ENCODE assay signal across 7 cellular contexts in genomic region chr1:148263906-148264255, GRCh38.
DNase-seq lines count a peak whose midpoint lies in the region; ATAC-seq and TF ChIP-seq lines count a peak whose summit lies in the region.

No MANE protein-coding gene starts in this region.

- H2AFZ ChIP-seq in GM23248, result peak overlapping the region; percentile 83

- TF ChIP-seq CTCF in esophagus muscularis mucosa (IDR thresholded peaks at IDR 0.05), result no peak
- TF ChIP-seq CTCF in psoas muscle (IDR thresholded peaks at IDR 0.05), result no peak

- H3K27ac ChIP-seq in GM23248, result no peak overlapping the region
- peak overlapping the region in 1 of 4 donors; percentile 64 for H3K27ac ChIP-seq in esophagus muscularis mucosa (replicated peaks in 1 of 4)
- no peak overlapping the region for H3K27ac ChIP-seq in psoas muscle

- H3K4me3 ChIP-seq in GM23248, result peak overlapping the region; percentile 76
- peak overlapping the region; percentile 54 to 69 (median 55) for H3K4me3 ChIP-seq in esophagus muscularis mucosa
- H3K4me3 ChIP-seq in psoas muscle, result peak overlapping the region; percentile 59

- H3K9ac ChIP-seq in GM23248, result peak overlapping the region; percentile 59

- DNase-seq in GM23248, result no peak
- DNase-seq in RPMI8226, result peak; percentile 30
- DNase-seq in esophagus muscularis mucosa (ENCODE audit: extremely low spot score), result no peak
- no peak for DNase-seq in psoas muscle
- no peak for DNase-seq in islet precursor cell
- no peak for DNase-seq in G401 (ENCODE audit: low spot score)
- DNase-seq in NAMALWA (ENCODE audit: low spot score), result no peak

- no peaks in the 10 kb centered on the region for H4K20me1 ChIP-seq in GM23248 (ENCODE audit: insufficient read depth)

- WGBS in GM23248 (ENCODE audit: low coverage in 1 of 2, low lambda C conversion rate in 2 of 2, missing lambda C conversion rate in 2 of 2), 2 experiments, result 11 to 14% methylated on average over 17 of the region's 17 CpGs
- WGBS in esophagus muscularis mucosa, result 5% methylated on average over 11 of the region's 17 CpGs
- WGBS in psoas muscle, 3 donors, result 9 to 12% (median 11%) methylated on average over 17 of the region's 17 CpGs

- H3K9me3 ChIP-seq in GM23248 (ENCODE audit: low read depth), result no peaks in the 10 kb centered on the region
- no peaks in the 10 kb centered on the region for H3K9me3 ChIP-seq in esophagus muscularis mucosa
- no peaks in the 10 kb centered on the region for H3K9me3 ChIP-seq in psoas muscle

- no peak for TF ChIP-seq EP300 in esophagus muscularis mucosa (IDR thresholded peaks at IDR 0.05)

- no peak for TF ChIP-seq POLR2A in esophagus muscularis mucosa (IDR thresholded peaks at IDR 0.05; ENCODE audit: low read depth)

- 0 out of 2 replicates have a peak, but pooled peaks cover 10% of the 10 kb centered on the region for H3F3A ChIP-seq in GM23248 (ENCODE audit: insufficient read depth)

- intact Hi-C loops in esophagus muscularis mucosa (cut with DNase I), result no loop called here
- intact Hi-C loops in psoas muscle (cut with DNase I), result no loop called here

- no peaks in the 10 kb centered on the region for H3K79me2 ChIP-seq in GM23248 (ENCODE audit: insufficient read depth)

- peaks cover 15% of the 10 kb centered on the region for H3K27me3 ChIP-seq in GM23248 (replicated peaks; ENCODE audit: insufficient read depth)
- H3K27me3 ChIP-seq in esophagus muscularis mucosa, result peaks cover 0 to 24% (median 4%) of the 10 kb centered on the region in 4 donors
- H3K27me3 ChIP-seq in psoas muscle (ENCODE audit: insufficient read depth in 3 of 3, low read length in 2 of 3), result peaks cover 3 to 31% (median 4%) of the 10 kb centered on the region in 3 donors

- no peak for ATAC-seq in psoas muscle

- peak overlapping the region; percentile 86 for H3K4me2 ChIP-seq in GM23248 (ENCODE audit: unreplicated experiment)

- H3K36me3 ChIP-seq in GM23248 (ENCODE audit: low read depth), result no peaks in the 10 kb centered on the region
- H3K36me3 ChIP-seq in esophagus muscularis mucosa, result no peaks in the 10 kb centered on the region
- no peaks in the 10 kb centered on the region for H3K36me3 ChIP-seq in psoas muscle (ENCODE audit: insufficient read depth in 1 of 2, low read depth in 1 of 2)

- H3K9me2 ChIP-seq in GM23248 (ENCODE audit: insufficient read depth), result no peaks in the 10 kb centered on the region

- in situ Hi-C loops in GM23248 (cut with MboI) (no loop called here), G401 (cut with HindIII; ENCODE audit: low sequenced_read_pairs) (no loop called here)

- H3K4me1 ChIP-seq in GM23248 (ENCODE audit: insufficient read depth) (peaks cover 7% of the 10 kb centered on the region; the same call in 1 of the 2 replicates), esophagus muscularis mucosa (peaks cover 0 to 16% (median 15%) of the 10 kb centered on the region in 4 donors), psoas muscle (no peaks in the 10 kb centered on the region)
